9 cellular contexts compared by ENCODE assay signal in the genomic region with DNA sequence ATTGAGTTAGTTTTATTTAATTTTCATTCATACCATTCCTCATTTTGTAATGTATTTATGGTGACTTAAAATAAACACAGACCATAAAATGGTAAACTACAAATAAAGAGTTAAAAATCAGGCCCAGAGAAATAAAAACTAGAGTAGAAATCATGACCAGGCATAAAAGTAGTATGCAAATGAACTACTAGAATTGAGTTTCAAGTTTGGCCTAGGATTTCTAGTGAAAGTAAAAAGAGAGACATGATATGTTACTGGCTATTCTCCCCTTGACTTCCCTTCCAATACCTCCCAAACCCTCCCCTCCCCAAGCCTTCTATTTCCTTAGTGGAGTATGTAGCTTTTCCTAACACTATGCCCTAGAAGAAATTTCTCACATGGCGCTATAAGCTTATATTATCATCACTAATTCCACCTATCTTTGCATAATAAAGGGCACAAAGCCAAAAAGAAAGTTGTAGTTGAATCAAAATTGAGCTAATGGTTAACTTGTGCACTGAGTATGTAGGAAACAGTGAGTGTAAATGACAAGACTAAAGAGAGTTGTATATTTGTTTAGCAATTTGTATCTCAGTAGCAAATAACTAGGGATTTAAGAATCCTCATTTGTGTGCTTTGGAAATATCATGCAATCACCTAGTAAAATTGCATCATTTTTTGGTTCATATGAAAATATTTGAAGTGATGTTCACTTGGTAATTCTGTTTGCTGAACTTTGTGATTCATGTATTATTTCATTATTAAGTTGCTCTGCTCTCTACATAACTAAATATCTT. TPM values are rescaled to one million over a fixed set of nuclear protein-coding genes. Genes with fewer than 3 reads are reported as not detected.
A peak's percentile ranks its signal among the peaks of the same experiment; 100 is the strongest.
DNase-seq lines count a peak whose midpoint lies in the region; ATAC-seq, FAIRE-seq and TF ChIP-seq lines count a peak whose summit lies in the region.
"Had no signal": no experiment of that assay in that cellular context is flagged by ENCODE, and none has a peak within 500 bp of the region (broad histone marks: within the 10 kb centered on the region; RNA-seq: fewer than 3 reads in every experiment).

No MANE protein-coding gene starts in this region.

- ATAC-seq in HG02870 (IDR thresholded peaks at IDR 0.05; ENCODE audit: unreplicated experiment) (peak; percentile 54), GM19035 (IDR thresholded peaks at IDR 0.05; ENCODE audit: unreplicated experiment) (no peak)

- no peak overlapping the region for H3K4me2 ChIP-seq in astrocyte (ENCODE audit: low read length)

- no peaks in the 10 kb centered on the region for H3K79me2 ChIP-seq in astrocyte (ENCODE audit: insufficient read depth, low read length)

- H3K4me1 ChIP-seq in astrocyte (ENCODE audit: insufficient read depth, low read length) = no peaks in the 10 kb centered on the region

- FAIRE-seq in astrocyte (lab: Jason Lieb, UNC) = no peak

- H3K36me3 Mint-ChIP-seq in astrocyte (ENCODE audit: low read depth, unreplicated experiment) = peaks cover 3% of the 10 kb centered on the region
- H3K36me3 Mint-ChIP-seq in nephron (ENCODE audit: low read depth) = no peaks in the 10 kb centered on the region

- H3K4me1 Mint-ChIP-seq in astrocyte (ENCODE audit: low read depth, unreplicated experiment) = peaks cover 4% of the 10 kb centered on the region
- H3K4me1 Mint-ChIP-seq in nephron = peaks cover 14% of the 10 kb centered on the region

- no peak overlapping the region for H2AFZ ChIP-seq in astrocyte (ENCODE audit: low read depth, low read length)

- H4K20me1 ChIP-seq in astrocyte (ENCODE audit: insufficient read depth, low read length) = no peaks in the 10 kb centered on the region

- TF ChIP-seq CTCF in astrocyte (IDR thresholded peaks at IDR 0.05; ENCODE audit: insufficient read depth, low read depth, low read length) (no peak), nephron (IDR thresholded peaks at IDR 0.05; ENCODE audit: unreplicated experiment in 3 of 3) (no peak)

- H3K27me3 Mint-ChIP-seq in astrocyte (ENCODE audit: low read depth, unreplicated experiment) (no peaks in the 10 kb centered on the region), nephron (ENCODE audit: low read depth) (no peaks in the 10 kb centered on the region)

- no peak overlapping the region for H3K9ac ChIP-seq in astrocyte (ENCODE audit: low read length)

- H3K27ac Mint-ChIP-seq in astrocyte (ENCODE audit: unreplicated experiment) = peak overlapping the region; percentile 36
- peak overlapping the region; percentile 3 to 84 (median 75) for H3K27ac Mint-ChIP-seq in nephron

- no peaks in the 10 kb centered on the region for H3K9me3 ChIP-seq in astrocyte (ENCODE audit: insufficient read depth, low read depth, low read length)

- H3K4me3 Mint-ChIP-seq in astrocyte (ENCODE audit: unreplicated experiment) = no peak overlapping the region
- H3K4me3 Mint-ChIP-seq in nephron = no peak overlapping the region

- no peak overlapping the region for H3K4me3 ChIP-seq in astrocyte (ENCODE audit: insufficient read depth, low read depth, low read length)

- H3K27me3 ChIP-seq in astrocyte (ENCODE audit: insufficient read depth, low read length) = no peaks in the 10 kb centered on the region

- H3K27ac ChIP-seq in astrocyte (ENCODE audit: low read depth, low read length) = no peak overlapping the region

- H3K9me3 Mint-ChIP-seq in astrocyte (ENCODE audit: unreplicated experiment) (peaks cover 4% of the 10 kb centered on the region), nephron (peaks cover 8% of the 10 kb centered on the region)

- no peaks in the 10 kb centered on the region for H3K36me3 ChIP-seq in astrocyte (ENCODE audit: insufficient read depth, low read length)

- DNase-seq in GM04503 (ENCODE audit: low read depth) = peak; percentile 24
- DNase-seq in astrocyte (ENCODE audit: low read depth) = no peak
- DNase-seq in medulla oblongata (ENCODE audit: extremely low spot score) = no peak
- no peak for DNase-seq in stimulated activated CD4-positive, alpha-beta T cell treated with anti-CD3 and anti-CD28 coated beads, Interleukin-1b, Interleukin-23, amount 100 ng/mL, for 48 hours
- DNase-seq in DMS79 treated with DMSO at 0.1 percent for 48 hours (lab: John Stamatoyannopoulos, UW) = no peak
- DNase-seq: NCI-H2029 had no signal

RNA-seq across cellular contexts. Expression of a gene that starts 29.7 kb away (rescaled TPM):
- total RNA-seq in astrocyte = 4.9 and 6.3 TPM in 2 replicates

RNA-seq across cellular contexts. Expression of a gene that starts 56.6 kb away (rescaled TPM):
- total RNA-seq in astrocyte = 73.9 and 78.0 TPM in 2 replicates
